In genomic region chr1:23960291-23960718, GRCh38 we compare ENCODE assay signal across 8 cellular contexts. TPM values are rescaled to one million over a fixed set of nuclear protein-coding genes. Genes with fewer than 3 reads are reported as not detected.
DNase-seq lines count a peak whose midpoint lies in the region; ATAC-seq lines count a peak whose summit lies in the region.

No MANE protein-coding gene starts in this region.

- peaks cover 7 to 12% of the 10 kb centered on the region in 2 donors for H3K36me3 ChIP-seq in duodenal mucosa (ENCODE audit: control insufficient read depth in 1 of 2, insufficient read depth in 2 of 2, low read length in 2 of 2)

- DNase-seq in COLO829 (ENCODE audit: low spot score) (peak; percentile 22), NCI-H226 (peak; percentile 55), naive B cell (no peak), mucosa of gallbladder (ENCODE audit: low spot score) (no peak), middle frontal gyrus (ENCODE audit: extremely low spot score, low spot score) (no peak), NCI-H187 (lab: John Stamatoyannopoulos, UW) (no peak)

- H3K27me3 Mint-ChIP-seq in naive B cell: no peaks in the 10 kb centered on the region

- H3K4me1 ChIP-seq in duodenal mucosa (ENCODE audit: control insufficient read depth in 1 of 2, insufficient read depth in 2 of 2, low read length in 2 of 2): peaks cover 18 to 43% of the 10 kb centered on the region in 2 donors

- no peaks in the 10 kb centered on the region for H3K27me3 ChIP-seq in duodenal mucosa (ENCODE audit: control insufficient read depth in 1 of 2, insufficient read depth in 2 of 2, low read length in 2 of 2)

- H3K36me3 Mint-ChIP-seq in naive B cell: peaks cover 10 to 13% of the 10 kb centered on the region in 2 donors

- ATAC-seq in naive B cell (ENCODE audit: low read depth in 2 of 2) (no peak), GM18909 (IDR thresholded peaks at IDR 0.05; ENCODE audit: poor library complexity, unreplicated experiment) (no peak)

- H3K27ac Mint-ChIP-seq in naive B cell: peak overlapping the region; percentile 94 to 100 (median 100)

- no peaks in the 10 kb centered on the region for H3K9me3 Mint-ChIP-seq in naive B cell

- H3K9ac ChIP-seq in duodenal mucosa (ENCODE audit: low read depth in 1 of 2, low read length in 2 of 2): peak overlapping the region; percentile 92 to 99

- no peaks in the 10 kb centered on the region for H3K9me3 ChIP-seq in duodenal mucosa (ENCODE audit: control insufficient read depth in 1 of 2, low read length in 2 of 2)

- peak overlapping the region; percentile 98 for H3K27ac ChIP-seq in duodenal mucosa (ENCODE audit: low read depth, low read length)

- H3K4me3 ChIP-seq in duodenal mucosa (ENCODE audit: low read depth in 1 of 2, low read length in 2 of 2): peak overlapping the region; percentile 71 to 84

- H3K4me1 Mint-ChIP-seq in naive B cell: peaks cover 25 to 71% (median 51%) of the 10 kb centered on the region in 3 donors

- H3K4me3 Mint-ChIP-seq in naive B cell: peak overlapping the region; percentile 94 to 100 (median 100)

RNA-seq across cellular contexts. Expression of gene PNRC2, which starts 0.7 kb away (rescaled TPM):
- 100 to 1,000 TPM; 152 to 189 (median 174) TPM for polyA plus RNA-seq in naive B cell (ENCODE audit: low read depth in 6 of 6)
- 153 TPM for total RNA-seq in mucosa of gallbladder

RNA-seq across cellular contexts. Expression of gene SRSF10, which starts 19.8 kb away (rescaled TPM):
- 100 to 1,000 TPM; 105 to 167 (median 146) TPM for polyA plus RNA-seq in naive B cell (ENCODE audit: low read depth in 6 of 6)
- total RNA-seq in mucosa of gallbladder: 78.9 TPM

RNA-seq across cellular contexts. Expression of gene CNR2, which starts 47.1 kb away (rescaled TPM):
- 10 to 100 TPM; 28.7 to 66.0 (median 47.1) TPM for polyA plus RNA-seq in naive B cell (ENCODE audit: low read depth in 6 of 6)
- 0.03 TPM for total RNA-seq in mucosa of gallbladder

Comparison
In these comparisons a context has a peak if more than half of its experiments do, and no peak if none do; other contexts are left out.
1. DNase-seq: peak in COLO829 (single experiment) and NCI-H226 (single experiment); none in naive B cell (single experiment), mucosa of gallbladder (single experiment), middle frontal gyrus (single experiment) and NCI-H187 (0 of 2).